ENCODE assay signal across 8 cellular contexts in the genomic region with DNA sequence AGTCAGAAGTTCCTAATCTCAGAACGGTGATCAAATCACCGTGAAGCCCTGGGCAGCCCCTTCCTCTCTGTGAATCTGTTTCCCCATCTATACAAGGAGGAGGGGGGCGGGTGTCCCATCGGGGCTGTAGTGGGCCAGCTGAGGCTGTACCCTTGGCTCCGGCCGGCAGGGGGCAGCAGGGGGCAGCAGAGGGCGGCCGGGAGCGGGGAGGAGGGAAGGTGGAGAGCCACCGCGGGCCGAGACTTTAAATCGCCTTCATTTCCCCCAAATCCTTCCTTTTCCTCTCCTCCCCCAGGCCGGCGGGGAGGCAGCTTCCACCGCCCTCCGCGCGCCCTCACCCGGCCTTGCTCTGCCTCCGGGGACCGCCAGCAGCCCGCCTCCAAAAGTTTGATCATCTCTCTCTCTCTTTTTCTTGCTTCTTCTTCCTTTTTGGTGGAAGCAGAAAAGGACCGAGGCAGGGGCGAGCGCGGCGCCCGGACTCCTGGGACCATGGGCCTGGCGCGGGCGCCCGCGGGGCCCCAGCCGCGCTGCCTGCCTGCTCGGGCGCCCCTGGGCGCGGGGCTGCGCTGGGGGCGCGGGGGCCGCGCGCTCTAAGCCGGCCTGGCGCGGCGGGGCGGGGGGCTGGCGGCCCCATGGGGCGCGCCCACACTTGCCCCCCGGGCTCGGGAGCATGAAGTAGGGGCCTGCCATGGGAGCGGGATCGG. TPM values are rescaled to one million over a fixed set of nuclear protein-coding genes. Genes with fewer than 3 reads are reported as not detected.
DNase-seq lines count a peak whose midpoint lies in the region; ATAC-seq and TF ChIP-seq lines count a peak whose summit lies in the region.

A gene (plus strand): TSS at position 275 of the 704 bp plus-strand sequence. CDS start 414 bp downstream, at position 689.

- DNase-seq in AG04450 (ENCODE audit: low read depth, low spot score) = no peak
- peak; percentile 80 for DNase-seq in activated T-cell treated with anti-CD3 and anti-CD28 coated beads, Interleukin-2, amount 50 U/mL, for 1 hour
- DNase-seq in erythroblast (lab: John Stamatoyannopoulos, UW) = peak; percentile 53 to 75
- DNase-seq in mucosa of gallbladder (ENCODE audit: low spot score) = peak; percentile 79
- DNase-seq in stimulated activated CD8-positive, alpha-beta memory T cell treated with anti-CD3 and anti-CD28 coated beads, Interleukin-2, amount 100 ng/mL, for 48 hours (ENCODE audit: low read depth in 2 of 2) = peak; percentile 77

- peaks cover 11% of the 10 kb centered on the region for H3K27me3 ChIP-seq in AG04450 (ENCODE audit: control insufficient read depth, insufficient read depth, low read length)
- H3K27me3 ChIP-seq in OCI-LY1 (ENCODE audit: insufficient read depth, low read length) = no peaks in the 10 kb centered on the region

- no peaks in the 10 kb centered on the region for H3K9me2 ChIP-seq in OCI-LY1 (ENCODE audit: low read depth, low read length)

- ATAC-seq in GM18909 (IDR thresholded peaks at IDR 0.05; ENCODE audit: poor library complexity, unreplicated experiment) = peak; percentile 85
- peak; percentile 79 for ATAC-seq in HG03457 (IDR thresholded peaks at IDR 0.05; ENCODE audit: unreplicated experiment)

- H3K9me3 ChIP-seq in AG04450 (ENCODE audit: control insufficient read depth, insufficient read depth, low read length) (no peaks in the 10 kb centered on the region), OCI-LY1 (ENCODE audit: low read length) (no peaks in the 10 kb centered on the region)

- H4K20me1 ChIP-seq in OCI-LY1 (ENCODE audit: insufficient read depth, low read length) = no peaks in the 10 kb centered on the region

- CTCF ChIA-PET in AG04450 (lab: Charles Lee) = interaction anchor here (0.6 to 4.1 kb wide), 27 partner anchors 9 to 153 kb away, joined by 3 to 56 read pairs (median 5); no protein-coding TSS in a partner anchor

- H2AFZ ChIP-seq in OCI-LY1 (ENCODE audit: low read length) = no peak within 1 kb of the TSS

- no peaks in the 10 kb centered on the region for H3K4me1 ChIP-seq in OCI-LY1 (ENCODE audit: insufficient read depth, low read length, severe bottlenecking)

- no peak for TF ChIP-seq POLR2A in erythroblast (IDR thresholded peaks at IDR 0.05; ENCODE audit: low read length)

- peak within 1 kb of the TSS; percentile 47 for H3K27ac ChIP-seq in AG04450 (ENCODE audit: low read depth, low read length)
- H3K27ac ChIP-seq in OCI-LY1 (ENCODE audit: low read depth, low read length, poor library complexity, severe bottlenecking) = no peak within 1 kb of the TSS

- TF ChIP-seq CTCF in AG04450 (IDR thresholded peaks at IDR 0.05; ENCODE audit: low read depth, low read length) = peak; percentile 88
- peak; percentile 82 for TF ChIP-seq CTCF in OCI-LY1 (IDR thresholded peaks at IDR 0.05; ENCODE audit: low read length)

- POLR2A ChIA-PET in AG04450 (lab: Yijun Ruan, JAX) = interaction anchor here (1.3 kb wide), 1 partner anchor 14 kb away, joined by 4 read pairs; no protein-coding TSS in a partner anchor

- H3K79me2 ChIP-seq in OCI-LY1 (ENCODE audit: insufficient read depth, low read length) = no peaks in the 10 kb centered on the region

- no peaks in the 10 kb centered on the region for H3K36me3 ChIP-seq in OCI-LY1 (ENCODE audit: insufficient read depth, low read length)

- H3K4me3 ChIP-seq in AG04450 (ENCODE audit: low read depth, low read length) (peak within 1 kb of the TSS; percentile 76), OCI-LY1 (ENCODE audit: low read depth, low read length, poor library complexity, severe bottlenecking) (no peak within 1 kb of the TSS)

- no peaks in the 10 kb centered on the region for H3F3A ChIP-seq in OCI-LY1 (ENCODE audit: insufficient read depth, low read length)

- H3K9ac ChIP-seq in OCI-LY1 (ENCODE audit: low read length) = no peak within 1 kb of the TSS

- no peak within 1 kb of the TSS; the same call in 1 of the 2 replicates for H3K4me2 ChIP-seq in OCI-LY1 (ENCODE audit: low read length)

RNA-seq across cellular contexts. Expression of the gene that starts here (rescaled TPM):
- 8.5 and 10.0 TPM in 2 replicates for polyA plus RNA-seq in AG04450 (2011; rRNA removed)
- 10.4 and 12.9 TPM in 2 replicates for polyA minus RNA-seq in AG04450 (2011; rRNA and poly(A)+ RNA removed)
- 41.1 TPM for total RNA-seq in mucosa of gallbladder
